ENCODE assay signal across 7 cellular contexts in genomic region chr14:73549889-73550524, GRCh38. TPM values are rescaled to one million over a fixed set of nuclear protein-coding genes. Genes with fewer than 3 reads are reported as not detected.
"Had no signal": no experiment of that assay in that cellular context is flagged by ENCODE, and none has a peak within 500 bp of the region (broad histone marks: within the 10 kb centered on the region; RNA-seq: fewer than 3 reads in every experiment).

No MANE protein-coding gene starts in this region.

RNA-seq across cellular contexts. Expression of gene HEATR4, which starts 8.7 kb away (rescaled TPM):
- total RNA-seq: activated naive CD4-positive, alpha-beta T cell treated with anti-CD3 and anti-CD28 coated beads for 36 hours; activated naive CD4-positive, alpha-beta T cell treated with anti-CD3 and anti-CD28 coated beads, Interleukin-2, amount 50 U/mL, for 72 hours; activated T-cell treated with anti-CD3 and anti-CD28 coated beads, Interleukin-2, amount 50 U/mL, for 4 hours; astrocyte; OCI-LY7; Right ventricle myocardium inferior; SK-MEL-5 had no signal

RNA-seq across cellular contexts. Expression of gene ACOT4, which starts 41.7 kb away (rescaled TPM):
- total RNA-seq: OCI-LY7 had no signal
